ENCODE assay signal across 8 cellular contexts in the genomic region with DNA sequence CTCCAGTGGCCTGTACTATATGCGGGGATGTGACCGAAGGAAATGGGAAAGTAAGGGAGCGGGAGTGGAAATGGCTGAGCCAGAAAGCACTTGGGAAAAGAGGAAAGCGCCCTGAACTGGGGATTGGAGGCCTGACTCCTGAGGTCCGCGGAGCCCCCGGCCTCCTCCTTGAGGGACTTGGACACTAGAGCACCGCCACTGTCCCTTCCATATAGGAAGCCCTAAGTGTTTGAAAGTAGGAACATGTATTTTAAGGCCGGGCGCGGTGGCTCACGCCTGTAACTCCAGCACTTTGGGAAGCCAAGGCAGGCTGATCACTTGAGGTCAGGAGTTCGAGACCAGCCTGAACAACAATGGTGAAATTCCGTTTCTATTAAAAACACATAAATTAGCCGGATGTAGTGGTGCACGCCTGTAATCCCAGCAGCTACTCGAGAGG. TPM values are rescaled to one million over a fixed set of nuclear protein-coding genes. Genes with fewer than 3 reads are reported as not detected.
DNase-seq lines count a peak whose midpoint lies in the region; ATAC-seq and TF ChIP-seq lines count a peak whose summit lies in the region.

No MANE protein-coding gene starts in this region.

- H3K27ac Mint-ChIP-seq in naive thymus-derived CD8-positive, alpha-beta T cell, result peak overlapping the region; percentile 97 to 100 (median 99)

- peaks cover 12% of the 10 kb centered on the region for H3K36me3 ChIP-seq in BLaER1

- no peaks in the 10 kb centered on the region for H3K9me3 Mint-ChIP-seq in naive thymus-derived CD8-positive, alpha-beta T cell

- peak in 3 of 56 donors; percentile 0 to 5 (median 1) for TF ChIP-seq CTCF in dorsolateral prefrontal cortex (IDR thresholded peaks at IDR 0.05 in 54 of 56, conservative IDR thresholded peaks at IDR 0.05 in 2 of 56; ENCODE audit: low read depth in 1 of 56, partially characterized antibody in 56 of 56)

- H3K27ac ChIP-seq in BLaER1 (peak overlapping the region; percentile 93), dorsolateral prefrontal cortex (peak overlapping the region; percentile 81 to 99 (median 96))

- peaks cover 0 to 7% (median 0%) of the 10 kb centered on the region in 3 donors for H3K36me3 Mint-ChIP-seq in naive thymus-derived CD8-positive, alpha-beta T cell

- H3K27me3 ChIP-seq in BLaER1 (no peaks in the 10 kb centered on the region), dorsolateral prefrontal cortex (no peaks in the 10 kb centered on the region)

- H3K4me3 Mint-ChIP-seq in naive thymus-derived CD8-positive, alpha-beta T cell, result peak overlapping the region; percentile 94 to 99 (median 96)

- no peaks in the 10 kb centered on the region for H3K9me3 ChIP-seq in BLaER1

- peaks cover 18 to 56% (median 46%) of the 10 kb centered on the region in 4 donors for H3K4me1 Mint-ChIP-seq in naive thymus-derived CD8-positive, alpha-beta T cell

- H3K4me3 ChIP-seq in BLaER1, result peak overlapping the region; percentile 99
- peak overlapping the region; percentile 95 for H3K4me3 ChIP-seq in Jurkat, Clone E6-1 (ENCODE audit: low read length)
- peak overlapping the region; percentile 60 to 96 (median 87) for H3K4me3 ChIP-seq in dorsolateral prefrontal cortex

- intact Hi-C loops in dorsolateral prefrontal cortex (cut with DNase I), result no loop called here

- POLR2A ChIA-PET in naive thymus-derived CD8-positive, alpha-beta T cell (lab: Charles Lee), result interaction anchor here (0.6 to 3.6 kb wide), 11 partner anchors 8 to 121 kb away, joined by 3 to 42 read pairs (median 4); a partner anchor contains a TSS

- peak overlapping the region; percentile 87 for H3K4me2 ChIP-seq in BLaER1

- peaks cover 41% of the 10 kb centered on the region for H4K20me1 ChIP-seq in BLaER1

- no peaks in the 10 kb centered on the region for H3K27me3 Mint-ChIP-seq in naive thymus-derived CD8-positive, alpha-beta T cell

- H3K4me1 ChIP-seq in BLaER1, result peaks cover 45% of the 10 kb centered on the region

- ATAC-seq in naive thymus-derived CD8-positive, alpha-beta T cell, result no peak
- ATAC-seq in GM19463 (IDR thresholded peaks at IDR 0.05; ENCODE audit: unreplicated experiment), result no peak

- peak overlapping the region; percentile 91 for H3K9ac ChIP-seq in BLaER1

- DNase-seq in Jurkat, Clone E6-1 (ENCODE audit: low read depth, low spot score), result no peak
- peak in 1 of 10 donors; percentile 34 for DNase-seq in dorsolateral prefrontal cortex
- no peak for DNase-seq in naive thymus-derived CD8-positive, alpha-beta T cell
- no peak for DNase-seq in C1 segment of cervical spinal cord (lab: John Stamatoyannopoulos, UW)
- DNase-seq in AG20443 (ENCODE audit: low spot score), result no peak
- DNase-seq in GDM1 (lab: John Stamatoyannopoulos, UW), result no peak

RNA-seq across cellular contexts. Expression of a gene that starts 0.5 kb away (rescaled TPM):
- polyA plus RNA-seq in Jurkat, Clone E6-1 (2012; ENCODE audit: insufficient read depth, insufficient read length), result 19.7 TPM
- 10 to 100 TPM; 22.0 to 43.5 (median 31.1) TPM for total RNA-seq in dorsolateral prefrontal cortex
- 10 to 100 TPM; 29.0 to 32.5 TPM for total RNA-seq in naive thymus-derived CD8-positive, alpha-beta T cell
- 10 to 100 TPM; 28.8 to 45.3 (median 37.7) TPM for polyA plus RNA-seq in naive thymus-derived CD8-positive, alpha-beta T cell

RNA-seq across cellular contexts. Expression of a gene that starts 15.7 kb away (rescaled TPM):
- polyA plus RNA-seq in Jurkat, Clone E6-1 (2012; ENCODE audit: insufficient read depth, insufficient read length), result 5.4 TPM
- total RNA-seq in dorsolateral prefrontal cortex, result 100 to 1,000 TPM in 119 of 120 experiments, 10 to 100 TPM in 1; 72.3 to 269 (median 208) TPM
- 10 to 100 TPM; 13.0 to 15.1 TPM for total RNA-seq in naive thymus-derived CD8-positive, alpha-beta T cell
- 10 to 100 TPM in 1 of 3 donors, 1 to 10 TPM in 2; 4.5 to 12.1 (median 7.8) TPM for polyA plus RNA-seq in naive thymus-derived CD8-positive, alpha-beta T cell

Comparison
In these comparisons a context has a peak if more than half of its experiments do, and no peak if none do; other contexts are left out.
1. RNA of a gene that starts 15.7 kb away (total RNA-seq): 72.3 to 269 TPM in dorsolateral prefrontal cortex; 13.0 to 15.1 TPM in naive thymus-derived CD8-positive, alpha-beta T cell; every median in the first group is over 4 times any median in the second.
2. Peak in every context shown above with its lines, with median percentiles within 50 percentile points of each other: H3K4me3 ChIP-seq.